ENCODE assay signal across 23 cellular contexts in genomic region chr3:129164500-129164899, GRCh38. TPM values are rescaled to one million over a fixed set of nuclear protein-coding genes. Genes with fewer than 3 reads are reported as not detected.
DNase-seq lines count a peak whose midpoint lies in the region; ATAC-seq and TF ChIP-seq lines count a peak whose summit lies in the region.
"Had no signal": no experiment of that assay in that cellular context is flagged by ENCODE, and none has a peak within 500 bp of the region (broad histone marks: within the 10 kb centered on the region; RNA-seq: fewer than 3 reads in every experiment).

No MANE protein-coding gene starts in this region.

- H3K4me3 Mint-ChIP-seq in activated T-cell treated with anti-CD3 and anti-CD28 coated beads, Interleukin-2, amount 50 U/mL, for 24 hours = no peak overlapping the region
- peak overlapping the region in 1 of 7 donors; percentile 51 for H3K4me3 Mint-ChIP-seq in CD8-positive, alpha-beta memory T cell
- H3K4me3 Mint-ChIP-seq in activated CD8-positive, alpha-beta T cell treated with anti-CD3 and anti-CD28 coated beads, Interleukin-2, amount 10 ng/mL, durations not matched to agents 7 days and 5 days = no peak overlapping the region
- peak overlapping the region in 2 of 3 experiments; percentile 14 to 30 for H3K4me3 Mint-ChIP-seq in nephron

- TF ChIP-seq CTCF in nephron (IDR thresholded peaks at IDR 0.05; ENCODE audit: unreplicated experiment in 3 of 3) (no peak), gastroesophageal sphincter (IDR thresholded peaks at IDR 0.05) (no peak), GM10248 (IDR thresholded peaks at IDR 0.05; ENCODE audit: control extremely low read depth, extremely low read depth, low read depth, missing control alignments) (no peak)

- no peak overlapping the region for H3K4me3 ChIP-seq in CD8-positive, alpha-beta memory T cell (ENCODE audit: low read length)
- H3K4me3 ChIP-seq in gastroesophageal sphincter = no peak overlapping the region
- H3K4me3 ChIP-seq: esophagus muscularis mucosa, heart right ventricle, testis had no signal

- TF ChIP-seq POLR2A in gastroesophageal sphincter (IDR thresholded peaks at IDR 0.05) = no peak

- DNase-seq in activated T-cell treated with anti-CD3 and anti-CD28 coated beads, Interleukin-2, amount 50 U/mL, for 24 hours = no peak
- no peak for DNase-seq in activated T-cell treated with anti-CD3 and anti-CD28 coated beads for 4 hours
- DNase-seq in CD8-positive, alpha-beta memory T cell = no peak
- DNase-seq in activated CD8-positive, alpha-beta T cell treated with anti-CD3 and anti-CD28 coated beads, Interleukin-2, amount 10 ng/mL, durations not matched to agents 7 days and 5 days = no peak
- no peak for DNase-seq in GM10248 (ENCODE audit: extremely low spot score)
- DNase-seq in superior temporal gyrus (ENCODE audit: extremely low spot score) = no peak
- DNase-seq: activated T-cell treated with anti-CD3 and anti-CD28 coated beads, Interleukin-2, amount 50 U/mL, for 1 hour; DMS53; HCEC 1CT; heart right ventricle; Kasumi-1; naive thymus-derived CD4-positive, alpha-beta T cell; NCI-H1417; NCI-H2029; NCI-H524 treated with DMSO at 0.1 percent for 48 hours; PC-3; stimulated activated naive CD4-positive, alpha-beta T cell; testis had no signal

- H3K4me1 ChIP-seq in CD8-positive, alpha-beta memory T cell (ENCODE audit: insufficient read depth, low read length) = peaks cover 16% of the 10 kb centered on the region
- peaks cover 5 to 26% (median 10%) of the 10 kb centered on the region in 3 donors for H3K4me1 ChIP-seq in gastroesophageal sphincter

- POLR2A ChIA-PET in CD8-positive, alpha-beta memory T cell (lab: Charles Lee) = no interaction called here
- POLR2A ChIA-PET in activated CD8-positive, alpha-beta T cell treated with anti-CD3 and anti-CD28 coated beads, Interleukin-2, amount 10 ng/mL, durations not matched to agents 7 days and 5 days (lab: Charles Lee) = no interaction called here
- POLR2A ChIA-PET in GM10248 (lab: Yijun Ruan, JAX) = interaction anchor here (0.6 kb wide), 2 partner anchors 82 to 544 kb away, joined by 3 to 4 read pairs; no protein-coding TSS in a partner anchor

- H3K27ac ChIP-seq in CD8-positive, alpha-beta memory T cell (ENCODE audit: low read depth, low read length) = no peak overlapping the region
- no peak overlapping the region for H3K27ac ChIP-seq in gastroesophageal sphincter
- H3K27ac ChIP-seq: esophagus muscularis mucosa, heart right ventricle, testis had no signal

- 19 to 77% methylated on average over 2 to 7 of the region's 7 CpGs for WGBS in gastroesophageal sphincter (ENCODE audit: low coverage in 1 of 2), 2 donors

- CTCF ChIA-PET in CD8-positive, alpha-beta memory T cell (lab: Charles Lee) = interaction anchor here (1.2 kb wide), 1 partner anchor 46 kb away, joined by 3 read pairs; no protein-coding TSS in a partner anchor
- CTCF ChIA-PET in activated CD8-positive, alpha-beta T cell treated with anti-CD3 and anti-CD28 coated beads, Interleukin-2, amount 10 ng/mL, durations not matched to agents 7 days and 5 days (lab: Charles Lee) = interaction anchor here (3.3 kb wide), 1 partner anchor 82 kb away, joined by 71 read pairs; no protein-coding TSS in a partner anchor
- CTCF ChIA-PET in GM10248 (lab: Yijun Ruan, JAX) = interaction anchor here (1.0 to 3.9 kb wide), 3 partner anchors 81 to 194 kb away, joined by 3 to 29 read pairs (median 3); no protein-coding TSS in a partner anchor

- H3K36me3 Mint-ChIP-seq in activated T-cell treated with anti-CD3 and anti-CD28 coated beads, Interleukin-2, amount 50 U/mL, for 24 hours (ENCODE audit: low read depth) = peaks cover 75% of the 10 kb centered on the region
- peaks cover 3 to 49% (median 8%) of the 10 kb centered on the region in 3 donors for H3K36me3 Mint-ChIP-seq in CD8-positive, alpha-beta memory T cell
- peaks cover 43% of the 10 kb centered on the region for H3K36me3 Mint-ChIP-seq in activated CD8-positive, alpha-beta T cell treated with anti-CD3 and anti-CD28 coated beads, Interleukin-2, amount 10 ng/mL, durations not matched to agents 7 days and 5 days (ENCODE audit: low read depth)
- peaks cover 29% of the 10 kb centered on the region for H3K36me3 Mint-ChIP-seq in nephron (ENCODE audit: low read depth)

- ATAC-seq in activated CD8-positive, alpha-beta T cell treated with anti-CD3 and anti-CD28 coated beads, Interleukin-2, amount 10 ng/mL, durations not matched to agents 7 days and 5 days = no peak
- no peak for ATAC-seq in gastroesophageal sphincter
- ATAC-seq: activated CD4-positive, CD25-positive, alpha-beta regulatory T cell treated with anti-CD3 and anti-CD28 coated beads, Interleukin-2, amount 50 U/mL, for 24 hours; heart right ventricle; naive thymus-derived CD4-positive, alpha-beta T cell; PC-3; SK-N-SH treated with all-trans-retinoic acid at 6 μM for 48 hours had no signal

- peaks cover 18% of the 10 kb centered on the region for H3K36me3 ChIP-seq in CD8-positive, alpha-beta memory T cell (ENCODE audit: insufficient read depth, low read length)
- H3K36me3 ChIP-seq in gastroesophageal sphincter = peaks cover 0 to 49% of the 10 kb centered on the region in 2 donors

- H3K27me3 Mint-ChIP-seq in activated T-cell treated with anti-CD3 and anti-CD28 coated beads, Interleukin-2, amount 50 U/mL, for 24 hours = no peaks in the 10 kb centered on the region
- peaks cover 0 to 4% of the 10 kb centered on the region in 2 donors for H3K27me3 Mint-ChIP-seq in CD8-positive, alpha-beta memory T cell
- H3K27me3 Mint-ChIP-seq in activated CD8-positive, alpha-beta T cell treated with anti-CD3 and anti-CD28 coated beads, Interleukin-2, amount 10 ng/mL, durations not matched to agents 7 days and 5 days (ENCODE audit: low read depth) = no peaks in the 10 kb centered on the region
- H3K27me3 Mint-ChIP-seq in nephron (ENCODE audit: low read depth) = no peaks in the 10 kb centered on the region

- peak overlapping the region; percentile 41 for H3K27ac Mint-ChIP-seq in activated T-cell treated with anti-CD3 and anti-CD28 coated beads, Interleukin-2, amount 50 U/mL, for 24 hours
- peak overlapping the region in 7 of 8 donors; percentile 40 to 89 (median 65) for H3K27ac Mint-ChIP-seq in CD8-positive, alpha-beta memory T cell
- peak overlapping the region; percentile 63 for H3K27ac Mint-ChIP-seq in activated CD8-positive, alpha-beta T cell treated with anti-CD3 and anti-CD28 coated beads, Interleukin-2, amount 10 ng/mL, durations not matched to agents 7 days and 5 days
- H3K27ac Mint-ChIP-seq in nephron = no peak overlapping the region

- H3K4me1 Mint-ChIP-seq in activated T-cell treated with anti-CD3 and anti-CD28 coated beads, Interleukin-2, amount 50 U/mL, for 24 hours (ENCODE audit: low read depth) = peaks cover 30% of the 10 kb centered on the region
- peaks cover 25 to 45% (median 33%) of the 10 kb centered on the region in 3 donors for H3K4me1 Mint-ChIP-seq in CD8-positive, alpha-beta memory T cell
- peaks cover 24% of the 10 kb centered on the region for H3K4me1 Mint-ChIP-seq in activated CD8-positive, alpha-beta T cell treated with anti-CD3 and anti-CD28 coated beads, Interleukin-2, amount 10 ng/mL, durations not matched to agents 7 days and 5 days (ENCODE audit: low read depth)
- H3K4me1 Mint-ChIP-seq in nephron = peaks cover 27% of the 10 kb centered on the region

- no peaks in the 10 kb centered on the region for H3K9me3 Mint-ChIP-seq in activated T-cell treated with anti-CD3 and anti-CD28 coated beads, Interleukin-2, amount 50 U/mL, for 24 hours
- H3K9me3 Mint-ChIP-seq in CD8-positive, alpha-beta memory T cell = no peaks in the 10 kb centered on the region
- no peaks in the 10 kb centered on the region for H3K9me3 Mint-ChIP-seq in activated CD8-positive, alpha-beta T cell treated with anti-CD3 and anti-CD28 coated beads, Interleukin-2, amount 10 ng/mL, durations not matched to agents 7 days and 5 days (ENCODE audit: insufficient read depth)
- no peaks in the 10 kb centered on the region for H3K9me3 Mint-ChIP-seq in nephron

- no peaks in the 10 kb centered on the region for H3K27me3 ChIP-seq in CD8-positive, alpha-beta memory T cell (ENCODE audit: insufficient read depth, low read length, poor library complexity, severe bottlenecking)
- H3K27me3 ChIP-seq in gastroesophageal sphincter = no peaks in the 10 kb centered on the region
- H3K27me3 ChIP-seq: esophagus muscularis mucosa, heart right ventricle, testis had no signal

- no peaks in the 10 kb centered on the region for H3K9me3 ChIP-seq in CD8-positive, alpha-beta memory T cell (ENCODE audit: low read length)
- no peaks in the 10 kb centered on the region for H3K9me3 ChIP-seq in gastroesophageal sphincter
- H3K9me3 ChIP-seq: esophagus muscularis mucosa, heart right ventricle, testis had no signal

- no peak for TF ChIP-seq EP300 in gastroesophageal sphincter (IDR thresholded peaks at IDR 0.05)

RNA-seq across cellular contexts. Expression of gene ISY1, which starts 3.6 kb away (rescaled TPM):
- total RNA-seq in CD8-positive, alpha-beta memory T cell = 10 to 100 TPM; 84.6 to 94.7 TPM
- 91.6 TPM for polyA plus RNA-seq in CD8-positive, alpha-beta memory T cell
- total RNA-seq in activated CD8-positive, alpha-beta T cell treated with anti-CD3 and anti-CD28 coated beads, Interleukin-2, amount 10 ng/mL, durations not matched to agents 7 days and 5 days = 10 to 100 TPM; 57.9 to 65.7 TPM
- 10 to 100 TPM; 22.6 to 30.4 (median 25.7) TPM for total RNA-seq in gastroesophageal sphincter

RNA-seq across cellular contexts. Expression of gene CNBP, which starts 19.2 kb away (rescaled TPM):
- 100 to 1,000 TPM; 474 to 487 TPM for total RNA-seq in CD8-positive, alpha-beta memory T cell
- polyA plus RNA-seq in CD8-positive, alpha-beta memory T cell = 931 TPM
- 100 to 1,000 TPM; 263 to 273 TPM for total RNA-seq in activated CD8-positive, alpha-beta T cell treated with anti-CD3 and anti-CD28 coated beads, Interleukin-2, amount 10 ng/mL, durations not matched to agents 7 days and 5 days
- 100 to 1,000 TPM; 420 to 667 (median 590) TPM for total RNA-seq in gastroesophageal sphincter

RNA-seq across cellular contexts. Expression of gene RAB43, which starts 42.9 kb away (rescaled TPM):
- 10 to 100 TPM; 22.9 to 28.6 TPM for total RNA-seq in CD8-positive, alpha-beta memory T cell
- polyA plus RNA-seq in CD8-positive, alpha-beta memory T cell = 14.9 TPM
- total RNA-seq in activated CD8-positive, alpha-beta T cell treated with anti-CD3 and anti-CD28 coated beads, Interleukin-2, amount 10 ng/mL, durations not matched to agents 7 days and 5 days = 10 to 100 TPM; 56.0 to 58.7 TPM
- total RNA-seq in gastroesophageal sphincter = 10 to 100 TPM; 10.3 to 17.9 (median 15.7) TPM

Comparison
In these comparisons a context has a peak if more than half of its experiments do, and no peak if none do; other contexts are left out.
1. H3K27ac Mint-ChIP-seq: peak in activated T-cell treated with anti-CD3 and anti-CD28 coated beads, Interleukin-2, amount 50 U/mL, for 24 hours (single experiment), CD8-positive, alpha-beta memory T cell (7 of 8) and activated CD8-positive, alpha-beta T cell treated with anti-CD3 and anti-CD28 coated beads, Interleukin-2, amount 10 ng/mL, durations not matched to agents 7 days and 5 days (single experiment); none in nephron (0 of 3).
2. H3K4me3 Mint-ChIP-seq: peak in nephron (2 of 3); none in activated T-cell treated with anti-CD3 and anti-CD28 coated beads, Interleukin-2, amount 50 U/mL, for 24 hours (single experiment) and activated CD8-positive, alpha-beta T cell treated with anti-CD3 and anti-CD28 coated beads, Interleukin-2, amount 10 ng/mL, durations not matched to agents 7 days and 5 days (single experiment).